In the genomic region with DNA sequence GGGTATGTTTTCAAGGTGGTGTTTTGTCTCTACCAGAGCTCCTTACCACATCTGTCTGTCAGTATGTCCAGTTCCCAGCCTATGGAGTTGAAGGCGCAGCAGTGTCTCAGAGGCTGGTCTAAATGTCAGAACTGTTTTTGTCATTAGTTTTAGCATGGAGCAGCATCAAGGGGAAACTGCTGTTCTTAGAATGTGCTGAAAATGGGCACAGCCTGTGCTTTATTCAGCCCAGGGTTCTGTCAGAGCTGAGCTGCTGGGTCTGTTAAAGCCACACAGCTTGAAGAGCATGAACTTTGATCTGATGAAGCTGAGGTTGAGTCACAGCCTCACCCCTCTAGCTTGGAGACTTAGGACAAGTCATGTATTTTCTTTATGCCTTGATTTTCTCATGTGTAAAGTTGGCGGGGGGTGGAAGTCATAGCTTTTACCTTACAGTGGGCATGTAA, we compare ENCODE assay signal across 10 cellular contexts.
DNase-seq lines count a peak whose midpoint lies in the region; ATAC-seq lines count a peak whose summit lies in the region.
"Had no signal": no experiment of that assay in that cellular context is flagged by ENCODE, and none has a peak within 500 bp of the region (broad histone marks: within the 10 kb centered on the region; RNA-seq: fewer than 3 reads in every experiment).

No MANE protein-coding gene starts in this region.

- H3K27ac Mint-ChIP-seq in T-helper 17 cell, result peak overlapping the region; percentile 97
- H3K27ac Mint-ChIP-seq in stimulated activated naive CD8-positive, alpha-beta T cell treated with anti-CD3 and anti-CD28 coated beads, Interleukin-15, Interleukin-2, amounts not matched to agents 100 ng/mL and 50 ng/mL, for 24 hours, result peak overlapping the region; percentile 74
- H3K27ac Mint-ChIP-seq: nephron progenitor cell had no signal

- peak overlapping the region; percentile 82 for H3K4me3 Mint-ChIP-seq in T-helper 17 cell
- peak overlapping the region; percentile 58 for H3K4me3 Mint-ChIP-seq in stimulated activated naive CD8-positive, alpha-beta T cell treated with anti-CD3 and anti-CD28 coated beads, Interleukin-15, Interleukin-2, amounts not matched to agents 100 ng/mL and 50 ng/mL, for 24 hours
- H3K4me3 Mint-ChIP-seq: nephron progenitor cell had no signal

- H3K27me3 Mint-ChIP-seq in T-helper 17 cell, result peaks cover 24% of the 10 kb centered on the region
- peaks cover 77% of the 10 kb centered on the region for H3K27me3 Mint-ChIP-seq in stimulated activated naive CD8-positive, alpha-beta T cell treated with anti-CD3 and anti-CD28 coated beads, Interleukin-15, Interleukin-2, amounts not matched to agents 100 ng/mL and 50 ng/mL, for 24 hours

- H3K4me1 Mint-ChIP-seq in T-helper 17 cell, result peaks cover 59% of the 10 kb centered on the region
- peaks cover 46% of the 10 kb centered on the region for H3K4me1 Mint-ChIP-seq in stimulated activated naive CD8-positive, alpha-beta T cell treated with anti-CD3 and anti-CD28 coated beads, Interleukin-15, Interleukin-2, amounts not matched to agents 100 ng/mL and 50 ng/mL, for 24 hours (ENCODE audit: low read depth)

- H3K9me3 Mint-ChIP-seq in stimulated activated naive CD8-positive, alpha-beta T cell treated with anti-CD3 and anti-CD28 coated beads, Interleukin-15, Interleukin-2, amounts not matched to agents 100 ng/mL and 50 ng/mL, for 24 hours, result peaks cover 7% of the 10 kb centered on the region

- peak; percentile 14 for DNase-seq in activated effector memory CD4-positive, alpha-beta T cell treated with Interleukin-2 at 50 U/mL for 16 hours
- no peak for DNase-seq in activated effector memory CD4-positive, alpha-beta T cell treated with anti-CD3 and anti-CD28 coated beads, Interleukin-2, amount 50 U/mL, for 16 hours
- no peak for DNase-seq in T-helper 17 cell
- DNase-seq in effector CD4-positive, alpha-beta T cell, result peak; percentile 19
- DNase-seq in MV-4-11 (lab: John Stamatoyannopoulos, UW), result no peak
- DNase-seq in hypothalamus (lab: John Stamatoyannopoulos, UW), result no peak
- DNase-seq: NCI-H446 treated with DMSO at 0.1 percent for 48 hours, nephron progenitor cell had no signal

- H3K9me3 ChIP-seq in T-helper 17 cell (ENCODE audit: control insufficient read depth, low read length, poor library complexity, severe bottlenecking), result no peaks in the 10 kb centered on the region

- ATAC-seq in T-helper 17 cell (peak; percentile 41), HG02970 (IDR thresholded peaks at IDR 0.05; ENCODE audit: low FRiP score, unreplicated experiment) (no peak)

- H3K36me3 Mint-ChIP-seq in T-helper 17 cell (ENCODE audit: low read depth), result peaks cover 21% of the 10 kb centered on the region
- peaks cover 4% of the 10 kb centered on the region for H3K36me3 Mint-ChIP-seq in stimulated activated naive CD8-positive, alpha-beta T cell treated with anti-CD3 and anti-CD28 coated beads, Interleukin-15, Interleukin-2, amounts not matched to agents 100 ng/mL and 50 ng/mL, for 24 hours (ENCODE audit: low read depth)

Comparison
In these comparisons a context has a peak if more than half of its experiments do, and no peak if none do; other contexts are left out.
1. DNase-seq: peak in activated effector memory CD4-positive, alpha-beta T cell treated with Interleukin-2 at 50 U/mL for 16 hours (single experiment) and effector CD4-positive, alpha-beta T cell (single experiment); none in activated effector memory CD4-positive, alpha-beta T cell treated with anti-CD3 and anti-CD28 coated beads, Interleukin-2, amount 50 U/mL, for 16 hours (single experiment), T-helper 17 cell (0 of 3), MV-4-11 (single experiment) and hypothalamus (0 of 51).